Comparison of ENCODE assay signal across 1 cellular context in the genomic region with DNA sequence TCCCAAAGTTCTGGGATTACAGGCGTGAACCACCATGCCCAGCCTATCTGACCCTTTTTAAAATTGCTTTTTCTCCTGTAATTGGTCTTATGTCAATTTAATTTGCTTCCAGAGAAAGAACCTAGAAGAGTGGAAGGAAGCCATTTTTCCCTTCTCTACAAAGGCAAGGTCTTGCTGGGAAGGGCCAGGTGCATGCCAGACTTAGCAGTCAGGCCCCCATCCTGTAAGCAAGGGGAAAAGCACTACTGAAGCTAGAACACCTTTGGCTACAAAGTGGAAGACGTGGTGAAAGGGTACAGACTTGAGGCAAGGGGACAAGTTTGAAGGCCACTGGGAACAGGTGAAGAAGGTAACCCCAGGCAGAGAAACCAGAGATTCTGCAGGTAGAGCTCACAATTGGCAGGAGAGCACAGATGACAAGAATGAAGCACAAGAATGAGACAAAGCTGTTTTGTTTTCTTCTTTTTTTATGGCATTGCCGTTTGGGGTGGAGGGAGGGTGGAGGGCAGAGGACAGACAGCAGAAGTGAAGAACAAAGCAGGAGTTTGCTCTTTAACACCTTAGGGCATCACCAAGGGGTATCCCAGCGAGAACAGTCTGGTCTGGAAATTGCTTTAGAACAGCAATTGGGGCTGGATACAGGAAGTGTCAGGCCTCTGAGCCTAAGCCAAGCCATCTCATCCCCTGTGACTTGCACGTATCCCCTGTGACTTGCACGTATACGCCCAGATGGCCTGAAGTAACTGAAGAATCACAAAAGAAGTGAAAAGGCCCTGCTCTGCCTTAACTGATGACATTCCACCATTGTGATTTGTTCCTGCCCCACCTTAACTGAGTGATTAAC.
TF ChIP-seq lines count a peak whose summit lies in the region.

No MANE protein-coding gene starts in this region.

TF ChIP-seq in HepG2, 621 proteins besides CTCF, POLR2A, EP300 and RAD21 (continued from another document):
- TF ChIP-seq, protein P1, sequence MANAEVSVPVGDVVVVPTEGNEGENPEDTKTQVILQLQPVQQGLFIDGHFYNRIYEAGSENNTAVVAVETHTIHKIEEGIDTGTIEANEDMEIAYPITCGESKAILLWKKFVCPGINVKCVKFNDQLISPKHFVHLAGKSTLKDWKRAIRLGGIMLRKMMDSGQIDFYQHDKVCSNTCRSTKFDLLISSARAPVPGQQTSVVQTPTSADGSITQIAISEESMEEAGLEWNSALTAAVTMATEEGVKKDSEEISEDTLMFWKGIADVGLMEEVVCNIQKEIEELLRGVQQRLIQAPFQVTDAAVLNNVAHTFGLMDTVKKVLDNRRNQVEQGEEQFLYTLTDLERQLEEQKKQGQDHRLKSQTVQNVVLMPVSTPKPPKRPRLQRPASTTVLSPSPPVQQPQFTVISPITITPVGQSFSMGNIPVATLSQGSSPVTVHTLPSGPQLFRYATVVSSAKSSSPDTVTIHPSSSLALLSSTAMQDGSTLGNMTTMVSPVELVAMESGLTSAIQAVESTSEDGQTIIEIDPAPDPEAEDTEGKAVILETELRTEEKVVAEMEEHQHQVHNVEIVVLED (CRISPR knock-in tag; IDR thresholded peaks at IDR 0.05; ENCODE audit: borderline replicate concordance): no peak
- TF ChIP-seq EHMT2 (IDR thresholded peaks at IDR 0.05; ENCODE audit: borderline replicate concordance, low read depth, low read length): no peak
